Comparison of ENCODE assay signal across 9 cellular contexts in genomic region chr2:144213797-144214196, GRCh38.
A peak's percentile ranks its signal among the peaks of the same experiment; 100 is the strongest.
DNase-seq lines count a peak whose midpoint lies in the region; ATAC-seq and TF ChIP-seq lines count a peak whose summit lies in the region.
"Had no signal": no experiment of that assay in that cellular context is flagged by ENCODE, and none has a peak within 500 bp of the region (broad histone marks: within the 10 kb centered on the region; RNA-seq: fewer than 3 reads in every experiment).

No MANE protein-coding gene starts in this region.

- no peak for TF ChIP-seq CTCF in esophagus muscularis mucosa (IDR thresholded peaks at IDR 0.05)

- intact Hi-C loops in esophagus muscularis mucosa (cut with DNase I) = no loop called here

- TF ChIP-seq EP300 in esophagus muscularis mucosa (IDR thresholded peaks at IDR 0.05) = no peak

- H3K9me3 Mint-ChIP-seq in central memory CD8-positive, alpha-beta T cell = no peaks in the 10 kb centered on the region

- no peaks in the 10 kb centered on the region for H3K27me3 ChIP-seq in esophagus muscularis mucosa
- H3K27me3 ChIP-seq: sigmoid colon, suprapubic skin had no signal

- H3K36me3 Mint-ChIP-seq in central memory CD8-positive, alpha-beta T cell (ENCODE audit: insufficient read depth) = no peaks in the 10 kb centered on the region

- TF ChIP-seq POLR2A in esophagus muscularis mucosa (IDR thresholded peaks at IDR 0.05; ENCODE audit: low read depth) = no peak

- H3K27ac ChIP-seq in esophagus muscularis mucosa (replicated peaks in 1 of 4) = no peak overlapping the region
- H3K27ac ChIP-seq: sigmoid colon, suprapubic skin had no signal

- H3K27me3 Mint-ChIP-seq in central memory CD8-positive, alpha-beta T cell = no peaks in the 10 kb centered on the region

- H3K4me3 ChIP-seq in esophagus muscularis mucosa = no peak overlapping the region
- H3K4me3 ChIP-seq: sigmoid colon, suprapubic skin had no signal

- 95% methylated on average over 2 of the region's 2 CpGs for WGBS in esophagus muscularis mucosa

- H3K4me1 Mint-ChIP-seq in central memory CD8-positive, alpha-beta T cell = peaks cover 15% of the 10 kb centered on the region

- no peaks in the 10 kb centered on the region for H3K9me3 ChIP-seq in esophagus muscularis mucosa
- H3K9me3 ChIP-seq: sigmoid colon, suprapubic skin had no signal

- H3K4me1 ChIP-seq in esophagus muscularis mucosa = no peaks in the 10 kb centered on the region
- H3K4me1 ChIP-seq: suprapubic skin had no signal

- ATAC-seq in GM18867 (IDR thresholded peaks at IDR 0.05; ENCODE audit: unreplicated experiment) = peak; percentile 95
- peak; percentile 67 for ATAC-seq in GM21515 (IDR thresholded peaks at IDR 0.05; ENCODE audit: unreplicated experiment)
- peak; percentile 85 for ATAC-seq in HG03175 (IDR thresholded peaks at IDR 0.05; ENCODE audit: unreplicated experiment)
- ATAC-seq in central memory CD8-positive, alpha-beta T cell (replicated peaks; ENCODE audit: extremely low read depth, poor library complexity, severe bottlenecking) = no peak

- peak overlapping the region; percentile 79 for H3K27ac Mint-ChIP-seq in central memory CD8-positive, alpha-beta T cell (ENCODE audit: low read depth)

- DNase-seq in central memory CD8-positive, alpha-beta T cell (ENCODE audit: low spot score in 2 of 2) = no peak
- DNase-seq in pons (ENCODE audit: low spot score) = no peak
- no peak for DNase-seq in esophagus muscularis mucosa (ENCODE audit: extremely low spot score)
- DNase-seq in NCI-H82 (lab: John Stamatoyannopoulos, UW) = no peak
- DNase-seq: sigmoid colon had no signal

- H3K36me3 ChIP-seq in esophagus muscularis mucosa = no peaks in the 10 kb centered on the region
- H3K36me3 ChIP-seq: sigmoid colon had no signal

- H3K4me3 Mint-ChIP-seq in central memory CD8-positive, alpha-beta T cell = peak overlapping the region; percentile 55
